ENCODE assay signal across 1 cellular context in genomic region chr5:124599048-124599973, GRCh38.
A peak's percentile ranks its signal among the peaks of the same experiment; 100 is the strongest.
TF ChIP-seq lines count a peak whose summit lies in the region.

No MANE protein-coding gene starts in this region.

TF ChIP-seq in HEK293, 187 proteins besides CTCF, POLR2A, EP300 and RAD21 (continued from another document):
- TF ChIP-seq PRDM2 (tag by site-specific recombination; IDR thresholded peaks at IDR 0.05; ENCODE audit: borderline replicate concordance) (no peak), KLF10 (tag by site-specific recombination; IDR thresholded peaks at IDR 0.05) (peak; percentile 52; the same call in 1 of the 2 replicates), BCL11A (tag by site-specific recombination; IDR thresholded peaks at IDR 0.05; ENCODE audit: low read depth) (peak; percentile 59; the same call in 1 of the 2 replicates), ZNF610 (tag by site-specific recombination; IDR thresholded peaks at IDR 0.05; ENCODE audit: borderline replicate concordance) (no peak), ZNF747 (tag by site-specific recombination; IDR thresholded peaks at IDR 0.05) (no peak), ZNF155 (tag by site-specific recombination; IDR thresholded peaks at IDR 0.05) (no peak), ZNF518A (tag by site-specific recombination; conservative IDR thresholded peaks at IDR 0.05; ENCODE audit: low read depth) (0 out of 2 replicates have a peak, but pooled peaks have one; percentile 12), ZNF580 (tag by site-specific recombination; IDR thresholded peaks at IDR 0.05) (0 out of 2 replicates have a peak, but pooled peaks have one; percentile 37), ZNF785 (tag by site-specific recombination; IDR thresholded peaks at IDR 0.05) (no peak), ZNF629 (tag by site-specific recombination; IDR thresholded peaks at IDR 0.05) (peak; percentile 24; the same call in 1 of the 2 replicates), ZNF664 (tag by site-specific recombination; IDR thresholded peaks at IDR 0.05) (peak; percentile 78), ZNF544 (tag by site-specific recombination; IDR thresholded peaks at IDR 0.05) (no peak), WT1 (tag by site-specific recombination; IDR thresholded peaks at IDR 0.05) (0 out of 2 replicates have a peak, but pooled peaks have one; percentile 46), TRIM28 (IDR thresholded peaks at IDR 0.05; ENCODE audit: borderline replicate concordance, low read length) (peak; percentile 62; the same call in 1 of the 2 replicates), SCRT1 (tag by site-specific recombination; IDR thresholded peaks at IDR 0.05; ENCODE audit: borderline replicate concordance) (no peak; the same call in 1 of the 2 replicates), GLI2 (tag by site-specific recombination; IDR thresholded peaks at IDR 0.05; ENCODE audit: borderline replicate concordance, low read depth) (peak; percentile 61; the same call in 1 of the 2 replicates), ZSCAN30 (tag by site-specific recombination; IDR thresholded peaks at IDR 0.05) (peak; percentile 32; the same call in 1 of the 2 replicates), ZNF514 (tag by site-specific recombination; IDR thresholded peaks at IDR 0.05) (no peak), ZNF362 (tag by site-specific recombination; IDR thresholded peaks at IDR 0.05) (0 out of 2 replicates have a peak, but pooled peaks have one; percentile 60), OVOL3 (tag by site-specific recombination; IDR thresholded peaks at IDR 0.05) (peak; percentile 99), ZNF211 (tag by site-specific recombination; IDR thresholded peaks at IDR 0.05; ENCODE audit: low read depth) (no peak), ZNF214 (tag by site-specific recombination; IDR thresholded peaks at IDR 0.05; ENCODE audit: borderline replicate concordance) (no peak)
